ENCODE assay signal across 17 cellular contexts in the genomic region with DNA sequence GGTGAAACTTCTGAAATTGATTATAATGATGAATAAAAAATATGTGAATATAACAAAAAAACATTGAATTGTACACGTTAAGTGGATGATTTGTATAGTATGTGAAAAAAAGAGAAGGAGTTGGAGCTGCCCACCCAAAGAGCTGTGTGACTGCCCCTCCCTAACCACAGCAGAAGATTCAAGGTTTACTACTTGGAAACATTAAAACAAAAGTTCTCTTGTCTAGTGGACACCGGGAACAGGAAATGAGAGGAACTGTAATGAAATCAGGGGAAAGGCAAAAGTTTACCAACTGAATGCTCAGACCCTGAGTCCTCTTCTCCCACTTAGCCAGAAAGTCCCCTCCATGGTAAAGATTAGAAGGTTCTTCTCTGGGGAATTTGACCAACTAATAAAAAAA. TPM values are rescaled to one million over a fixed set of nuclear protein-coding genes. Genes with fewer than 3 reads are reported as not detected.
"Had no signal": no experiment of that assay in that cellular context is flagged by ENCODE, and none has a peak within 500 bp of the region (broad histone marks: within the 10 kb centered on the region; RNA-seq: fewer than 3 reads in every experiment).

No MANE protein-coding gene starts in this region.

- H3K27me3 ChIP-seq: adrenal gland, testis had no signal

- H3K4me3 ChIP-seq: adrenal gland, lower lobe of right lung, spleen, testis had no signal

- H3K4me1 ChIP-seq: adrenal gland, spleen, testis had no signal

- H3K4me3 Mint-ChIP-seq: effector memory CD8-positive, alpha-beta T cell; natural killer cell; stimulated activated memory B cell treated with anti-CD40 and anti-IgM and Interleukin-4, amounts not matched to agents 10 μg/mL and 1 μg/mL and 100 μg/mL, for 72 hours; type B pancreatic cell had no signal

- H3K36me3 ChIP-seq: adrenal gland, lower lobe of right lung, neutrophil, spleen had no signal

- H3K27me3 Mint-ChIP-seq: type B pancreatic cell had no signal

- H3K4me1 Mint-ChIP-seq: natural killer cell; stimulated activated memory B cell treated with anti-CD40 and anti-IgM and Interleukin-4, amounts not matched to agents 10 μg/mL and 1 μg/mL and 100 μg/mL, for 72 hours had no signal

- H3K9me3 ChIP-seq: adrenal gland, lower lobe of right lung, neutrophil, testis had no signal

- DNase-seq: activated CD4-positive, CD25-positive, alpha-beta regulatory T cell treated with anti-CD3 and anti-CD28 coated beads, Interleukin-2, amount 50 U/mL, for 72 hours; activated CD8-positive, alpha-beta memory T cell treated with anti-CD3 and anti-CD28 coated beads for 24 hours; activated gamma-delta T cell; adrenal gland; effector memory CD8-positive, alpha-beta T cell; hippocampal formation; islet precursor cell; lower lobe of right lung; natural killer cell; spleen; stimulated activated CD4-positive, alpha-beta T cell treated with anti-CD3 and anti-CD28 coated beads, Interleukin-4, amount 100 ng/mL, for 4 hours; testis had no signal

- H3K27ac Mint-ChIP-seq: activated naive CD4-positive, alpha-beta T cell treated with anti-CD3 and anti-CD28 coated beads, Interleukin-2, amount 50 U/mL, for 72 hours; effector memory CD8-positive, alpha-beta T cell; natural killer cell; stimulated activated memory B cell treated with anti-CD40 and anti-IgM and Interleukin-4, amounts not matched to agents 10 μg/mL and 1 μg/mL and 100 μg/mL, for 72 hours; type B pancreatic cell had no signal

- H3K36me3 Mint-ChIP-seq: activated naive CD4-positive, alpha-beta T cell treated with anti-CD3 and anti-CD28 coated beads, Interleukin-2, amount 50 U/mL, for 72 hours; natural killer cell had no signal

- ATAC-seq: activated naive CD4-positive, alpha-beta T cell treated with anti-CD3 and anti-CD28 coated beads, Interleukin-2, amount 50 U/mL, for 72 hours; effector memory CD8-positive, alpha-beta T cell; natural killer cell; stimulated activated memory B cell treated with anti-CD40 and anti-IgM and Interleukin-4, amounts not matched to agents 10 μg/mL and 1 μg/mL and 100 μg/mL, for 72 hours had no signal

- H3K27ac ChIP-seq: adrenal gland, epithelial cell of prostate, lower lobe of right lung, neutrophil, spleen, testis had no signal

RNA-seq across cellular contexts. Expression of a gene that starts 13.1 kb away (rescaled TPM):
- total RNA-seq: activated naive CD4-positive, alpha-beta T cell treated with anti-CD3 and anti-CD28 coated beads, Interleukin-2, amount 50 U/mL, for 72 hours; natural killer cell had no signal
